21 cellular contexts compared by ENCODE assay signal in genomic region chr13:75621147-75621546, GRCh38. TPM values are rescaled to one million over a fixed set of nuclear protein-coding genes. Genes with fewer than 3 reads are reported as not detected.
A peak's percentile ranks its signal among the peaks of the same experiment; 100 is the strongest.
DNase-seq lines count a peak whose midpoint lies in the region; ATAC-seq and TF ChIP-seq lines count a peak whose summit lies in the region.
"Had no signal": no experiment of that assay in that cellular context is flagged by ENCODE, and none has a peak within 500 bp of the region (broad histone marks: within the 10 kb centered on the region; RNA-seq: fewer than 3 reads in every experiment).

No MANE protein-coding gene starts in this region.

- TF ChIP-seq CTCF in chondrocyte (IDR thresholded peaks at IDR 0.05) (no peak), mesothelial cell of epicardium (IDR thresholded peaks at IDR 0.05; ENCODE audit: unreplicated experiment) (no peak)

- ATAC-seq in right cardiac atrium: no peak
- no peak for ATAC-seq in GM21526 (IDR thresholded peaks at IDR 0.05; ENCODE audit: low FRiP score, unreplicated experiment)
- ATAC-seq in GM21529 (IDR thresholded peaks at IDR 0.05; ENCODE audit: unreplicated experiment): no peak
- ATAC-seq: activated naive CD8-positive, alpha-beta T cell treated with anti-CD3 and anti-CD28 coated beads, Interleukin-2, amount 50 U/mL, for 24 hours; activated T-cell treated with anti-CD3 and anti-CD28 coated beads, Interleukin-2, amount 50 U/mL, for 4 hours; lower lobe of right lung had no signal

- intact Hi-C loops in right cardiac atrium (cut with DNase I): no loop called here

- peak overlapping the region; percentile 49 for H3K4me3 Mint-ChIP-seq in chondrocyte (ENCODE audit: unreplicated experiment)
- H3K4me3 Mint-ChIP-seq in mesothelial cell of epicardium: no peak overlapping the region
- H3K4me3 Mint-ChIP-seq: activated CD4-positive, alpha-beta T cell treated with anti-CD3 and anti-CD28 coated beads, Interleukin-2, amount 10 ng/mL, durations not matched to agents 7 days and 5 days; activated naive CD8-positive, alpha-beta T cell treated with anti-CD3 and anti-CD28 coated beads, Interleukin-2, amount 50 U/mL, for 24 hours; activated T-cell treated with anti-CD3 and anti-CD28 coated beads, Interleukin-2, amount 50 U/mL, for 4 hours; neural crest cell had no signal

- H3K4me1 Mint-ChIP-seq in chondrocyte (ENCODE audit: low read depth) (peaks cover 75% of the 10 kb centered on the region), mesothelial cell of epicardium (peaks cover 36% of the 10 kb centered on the region)
- H3K4me1 Mint-ChIP-seq: activated CD4-positive, alpha-beta T cell treated with anti-CD3 and anti-CD28 coated beads, Interleukin-2, amount 10 ng/mL, durations not matched to agents 7 days and 5 days; activated naive CD8-positive, alpha-beta T cell treated with anti-CD3 and anti-CD28 coated beads, Interleukin-2, amount 50 U/mL, for 24 hours; neural crest cell had no signal

- H3K27me3 Mint-ChIP-seq in chondrocyte (ENCODE audit: low read depth): no peaks in the 10 kb centered on the region
- H3K27me3 Mint-ChIP-seq in mesothelial cell of epicardium (ENCODE audit: low read depth): no peaks in the 10 kb centered on the region
- H3K27me3 Mint-ChIP-seq: activated CD4-positive, alpha-beta T cell treated with anti-CD3 and anti-CD28 coated beads, Interleukin-2, amount 10 ng/mL, durations not matched to agents 7 days and 5 days; activated naive CD8-positive, alpha-beta T cell treated with anti-CD3 and anti-CD28 coated beads, Interleukin-2, amount 50 U/mL, for 24 hours had no signal

- peaks cover 7% of the 10 kb centered on the region for H3K36me3 Mint-ChIP-seq in chondrocyte (ENCODE audit: low read depth)
- H3K36me3 Mint-ChIP-seq in mesothelial cell of epicardium: peaks cover 30% of the 10 kb centered on the region

- WGBS in right cardiac atrium: 62% methylated on average over 2 of the region's 2 CpGs

- H3K27ac Mint-ChIP-seq in chondrocyte (ENCODE audit: unreplicated experiment) (peak overlapping the region; percentile 91), mesothelial cell of epicardium (peak overlapping the region; percentile 51)
- H3K27ac Mint-ChIP-seq: activated CD4-positive, alpha-beta T cell treated with anti-CD3 and anti-CD28 coated beads, Interleukin-2, amount 10 ng/mL, durations not matched to agents 7 days and 5 days; activated naive CD8-positive, alpha-beta T cell treated with anti-CD3 and anti-CD28 coated beads, Interleukin-2, amount 50 U/mL, for 24 hours had no signal

- no peaks in the 10 kb centered on the region for H3K4me1 ChIP-seq in right cardiac atrium (ENCODE audit: control insufficient read depth, insufficient read depth, low read length)
- H3K4me1 ChIP-seq: BLaER1, lower lobe of right lung, uterus had no signal

- no peaks in the 10 kb centered on the region for H3K27me3 ChIP-seq in right cardiac atrium (ENCODE audit: control insufficient read depth, insufficient read depth)
- H3K27me3 ChIP-seq: BLaER1, uterus had no signal

- no peaks in the 10 kb centered on the region for H3K9me3 ChIP-seq in right cardiac atrium (ENCODE audit: control insufficient read depth, low read length)
- H3K9me3 ChIP-seq: BLaER1, lower lobe of right lung, uterus had no signal

- H3K27ac ChIP-seq in right cardiac atrium (ENCODE audit: low read length): no peak overlapping the region
- H3K27ac ChIP-seq: BLaER1, lower lobe of right lung, skin epidermis, uterus had no signal

- H3K4me3 ChIP-seq in right cardiac atrium (ENCODE audit: low read length): no peak overlapping the region
- H3K4me3 ChIP-seq: BLaER1, lower lobe of right lung, skin epidermis, uterus had no signal

- DNase-seq in AG08396 (ENCODE audit: low spot score): peak; percentile 35
- DNase-seq in LHCN-M2 (ENCODE audit: low read depth): peak; percentile 64
- no peak for DNase-seq in chondrocyte (ENCODE audit: low spot score)
- DNase-seq in mesothelial cell of epicardium (ENCODE audit: low spot score in 2 of 2, unreplicated experiment in 2 of 2): no peak
- DNase-seq in right cardiac atrium: no peak
- no peak for DNase-seq in SIG-M5 treated with dmso at 0.1 percent for 504 hours (lab: John Stamatoyannopoulos, UW; ENCODE audit: unreplicated experiment)
- DNase-seq: activated CD4-positive, alpha-beta T cell treated with anti-CD3 and anti-CD28 coated beads, Interleukin-2, amount 10 ng/mL, durations not matched to agents 7 days and 5 days; activated naive CD8-positive, alpha-beta T cell treated with anti-CD3 and anti-CD28 coated beads, Interleukin-2, amount 50 U/mL, for 24 hours; activated T-cell treated with anti-CD3 and anti-CD28 coated beads, Interleukin-2, amount 50 U/mL, for 4 hours; lower lobe of right lung; NCI-H2029; NCI-H526; RPMI8226; stimulated activated naive CD4-positive, alpha-beta T cell; T-helper 9 cell; uterus had no signal

- no peaks in the 10 kb centered on the region for H3K9me3 Mint-ChIP-seq in chondrocyte (ENCODE audit: low read depth)
- H3K9me3 Mint-ChIP-seq in mesothelial cell of epicardium: peaks cover 16% of the 10 kb centered on the region
- H3K9me3 Mint-ChIP-seq: activated CD4-positive, alpha-beta T cell treated with anti-CD3 and anti-CD28 coated beads, Interleukin-2, amount 10 ng/mL, durations not matched to agents 7 days and 5 days; activated naive CD8-positive, alpha-beta T cell treated with anti-CD3 and anti-CD28 coated beads, Interleukin-2, amount 50 U/mL, for 24 hours; activated T-cell treated with anti-CD3 and anti-CD28 coated beads, Interleukin-2, amount 50 U/mL, for 4 hours had no signal

RNA-seq across cellular contexts. Expression of gene LMO7, which starts 15.0 kb away (rescaled TPM):
- total RNA-seq in LHCN-M2 (2014; rRNA removed): 298 and 395 TPM in 2 replicates
- 412 TPM for polyA plus RNA-seq in LHCN-M2 (2012)
- 199 to 335 TPM (median 201 TPM) in 3 replicates for total RNA-seq in chondrocyte
- 52.5 to 60.8 TPM (median 53.8 TPM) in 3 replicates for total RNA-seq in mesothelial cell of epicardium
- 100 to 1,000 TPM; 279 to 397 (median 312) TPM for total RNA-seq in right cardiac atrium
- 152 TPM for polyA plus RNA-seq in right cardiac atrium

Comparison
In these comparisons a context has a peak if more than half of its experiments do, and no peak if none do; other contexts are left out.
1. DNase-seq: peak in AG08396 (single experiment) and LHCN-M2 (single experiment); none in chondrocyte (single experiment), mesothelial cell of epicardium (0 of 2), right cardiac atrium (0 of 3) and SIG-M5 treated with dmso at 0.1 percent for 504 hours (single experiment).